In the genomic region with DNA sequence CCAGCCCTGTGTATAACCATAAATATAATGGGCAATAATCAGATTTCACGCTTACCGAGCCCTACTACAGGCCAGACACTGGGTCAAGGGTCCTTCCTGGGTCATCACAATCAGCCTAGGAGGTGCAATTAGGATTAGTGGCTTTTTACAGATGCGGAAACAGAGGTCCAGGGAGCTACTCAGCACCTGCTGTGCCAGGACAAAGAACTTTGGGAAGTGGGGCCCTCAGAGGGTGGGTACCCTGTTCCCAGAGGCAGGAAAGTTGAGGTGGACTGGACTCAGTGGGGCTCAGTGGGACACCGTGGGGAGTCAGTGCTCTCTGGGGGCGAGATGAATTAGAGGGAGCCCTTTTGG, we compare ENCODE assay signal across 17 cellular contexts.
DNase-seq lines count a peak whose midpoint lies in the region; ATAC-seq and TF ChIP-seq lines count a peak whose summit lies in the region.
"Had no signal": no experiment of that assay in that cellular context is flagged by ENCODE, and none has a peak within 500 bp of the region (broad histone marks: within the 10 kb centered on the region; RNA-seq: fewer than 3 reads in every experiment).

No MANE protein-coding gene starts in this region.

- H3K27ac ChIP-seq in GM23338 (ENCODE audit: low read depth) (no peak overlapping the region), adrenal gland (peak overlapping the region; percentile 3 to 80 (median 50)), lower lobe of right lung (peak overlapping the region; percentile 50), prostate gland (peak overlapping the region in 1 of 2 donors; percentile 73)
- H3K27ac ChIP-seq: SK-N-MC had no signal

- H3K27me3 Mint-ChIP-seq in GM23338 (ENCODE audit: insufficient read depth, low read depth, poor library complexity): peaks cover 13% of the 10 kb centered on the region
- H3K27me3 Mint-ChIP-seq in Caco-2 (ENCODE audit: insufficient read depth, unreplicated experiment): no peaks in the 10 kb centered on the region
- peaks cover 17% of the 10 kb centered on the region for H3K27me3 Mint-ChIP-seq in activated CD4-positive, alpha-beta T cell treated with anti-CD3 and anti-CD28 coated beads, Interleukin-2, amount 10 ng/mL, durations not matched to agents 24 days and 14 days

- H3K27ac Mint-ChIP-seq in GM23338: no peak overlapping the region
- peak overlapping the region; percentile 77 for H3K27ac Mint-ChIP-seq in stimulated activated effector memory CD8-positive, alpha-beta T cell treated with anti-CD3 and anti-CD28 coated beads, Interleukin-12 subunit alpha, Interleukin-12 subunit beta, amount 100 ng/mL, for 72 hours
- no peak overlapping the region for H3K27ac Mint-ChIP-seq in Caco-2 (ENCODE audit: unreplicated experiment)
- H3K27ac Mint-ChIP-seq in activated CD4-positive, alpha-beta T cell treated with anti-CD3 and anti-CD28 coated beads, Interleukin-2, amount 10 ng/mL, durations not matched to agents 24 days and 14 days: no peak overlapping the region
- H3K27ac Mint-ChIP-seq: activated naive CD8-positive, alpha-beta T cell treated with anti-CD3 and anti-CD28 coated beads, Interleukin-2, amount 10 ng/mL, durations not matched to agents 7 days and 5 days; CD8-positive, alpha-beta memory T cell; naive B cell; T-helper 2 cell treated with Interferon-gamma antibody and Interleukin-4, amounts not matched to agents 5 μg/mL and 100 μg/mL, for 36 hours had no signal

- WGBS in adrenal gland, 4 donors: 71 to 88% (median 79%) methylated on average over 5 of the region's 5 CpGs
- 56% methylated on average over 5 of the region's 5 CpGs for WGBS in prostate gland

- DNase-seq in GM23338 (ENCODE audit: low spot score) (no peak), adrenal gland (no peak), lower lobe of right lung (no peak), Caco-2 (no peak), prostate gland (ENCODE audit: low spot score) (no peak), activated gamma-delta T cell treated with Interleukin-2 at 50 U/mL for 16 hours (no peak)
- no peak for DNase-seq in stimulated activated effector memory CD8-positive, alpha-beta T cell treated with anti-CD3 and anti-CD28 coated beads, Interleukin-12 subunit alpha, Interleukin-12 subunit beta, amount 100 ng/mL, for 72 hours (ENCODE audit: low spot score in 2 of 2)
- DNase-seq in activated CD4-positive, alpha-beta T cell treated with anti-CD3 and anti-CD28 coated beads, Interleukin-2, amount 10 ng/mL, durations not matched to agents 24 days and 14 days: no peak
- DNase-seq: activated naive CD8-positive, alpha-beta T cell treated with anti-CD3 and anti-CD28 coated beads, Interleukin-2, amount 10 ng/mL, durations not matched to agents 7 days and 5 days; CD8-positive, alpha-beta memory T cell; HCEC 1CT; naive B cell; NCI-H1417 treated with DMSO at 0.1 percent for 48 hours; NCI-H774; stimulated activated CD4-positive, alpha-beta T cell treated with anti-CD3 and anti-CD28 coated beads, Interleukin-12 subunit alpha, Interleukin-12 subunit beta, amount 100 ng/mL, for 4 hours had no signal

- H3F3A ChIP-seq in GM23338 (replicated peaks; ENCODE audit: low read depth): no peaks in the 10 kb centered on the region

- H3K36me3 ChIP-seq in GM23338 (ENCODE audit: insufficient read depth) (no peaks in the 10 kb centered on the region), adrenal gland (replicated peaks in 1 of 2) (no peaks in the 10 kb centered on the region), lower lobe of right lung (no peaks in the 10 kb centered on the region), Caco-2 (ENCODE audit: control insufficient read depth, insufficient read depth, low read length) (no peaks in the 10 kb centered on the region), prostate gland (no peaks in the 10 kb centered on the region)

- H3K27me3 ChIP-seq in GM23338 (ENCODE audit: insufficient read depth) (no peaks in the 10 kb centered on the region), adrenal gland (no peaks in the 10 kb centered on the region), lower lobe of right lung (ENCODE audit: low read depth) (no peaks in the 10 kb centered on the region), Caco-2 (replicated peaks; ENCODE audit: control insufficient read depth, insufficient read depth, low read length) (no peaks in the 10 kb centered on the region), prostate gland (replicated peaks; ENCODE audit: insufficient read depth) (no peaks in the 10 kb centered on the region)

- TF ChIP-seq POLR2A in adrenal gland (IDR thresholded peaks at IDR 0.05) (no peak), prostate gland (IDR thresholded peaks at IDR 0.05) (no peak)

- peak overlapping the region; percentile 97 for H2AFZ ChIP-seq in GM23338

- H3K4me1 ChIP-seq in GM23338 (ENCODE audit: insufficient read depth) (peaks cover 5% of the 10 kb centered on the region; the same call in 1 of the 2 replicates), adrenal gland (replicated peaks in 1 of 2) (peaks cover 20 to 33% of the 10 kb centered on the region in 2 donors), lower lobe of right lung (peaks cover 53% of the 10 kb centered on the region), Caco-2 (peaks cover 21% of the 10 kb centered on the region), prostate gland (replicated peaks) (peaks cover 9% of the 10 kb centered on the region)

- H3K9me3 Mint-ChIP-seq in GM23338 (no peaks in the 10 kb centered on the region), Caco-2 (ENCODE audit: unreplicated experiment) (no peaks in the 10 kb centered on the region)
- no peaks in the 10 kb centered on the region for H3K9me3 Mint-ChIP-seq in stimulated activated effector memory CD8-positive, alpha-beta T cell treated with anti-CD3 and anti-CD28 coated beads, Interleukin-12 subunit alpha, Interleukin-12 subunit beta, amount 100 ng/mL, for 72 hours
- no peaks in the 10 kb centered on the region for H3K9me3 Mint-ChIP-seq in activated CD4-positive, alpha-beta T cell treated with anti-CD3 and anti-CD28 coated beads, Interleukin-2, amount 10 ng/mL, durations not matched to agents 24 days and 14 days
- H3K9me3 Mint-ChIP-seq: activated naive CD8-positive, alpha-beta T cell treated with anti-CD3 and anti-CD28 coated beads, Interleukin-2, amount 10 ng/mL, durations not matched to agents 7 days and 5 days; CD8-positive, alpha-beta memory T cell; naive B cell; T-helper 2 cell treated with Interferon-gamma antibody and Interleukin-4, amounts not matched to agents 5 μg/mL and 100 μg/mL, for 36 hours had no signal

- CTCF ChIA-PET in Caco-2 (lab: Charles Lee): no interaction called here

- no peaks in the 10 kb centered on the region for H3K79me2 ChIP-seq in GM23338 (replicated peaks; ENCODE audit: insufficient read depth)

- H3K9me2 ChIP-seq in GM23338 (ENCODE audit: insufficient read depth): no peaks in the 10 kb centered on the region

- no peaks in the 10 kb centered on the region for H3K9me3 ChIP-seq in adrenal gland (replicated peaks in 1 of 3)
- H3K9me3 ChIP-seq in lower lobe of right lung: no peaks in the 10 kb centered on the region
- no peaks in the 10 kb centered on the region for H3K9me3 ChIP-seq in Caco-2
- no peaks in the 10 kb centered on the region for H3K9me3 ChIP-seq in prostate gland

- POLR2A ChIA-PET in Caco-2 (lab: Charles Lee): no interaction called here

- H3K4me3 ChIP-seq in GM23338: no peak overlapping the region
- no peak overlapping the region for H3K4me3 ChIP-seq in adrenal gland
- peak overlapping the region; percentile 40 for H3K4me3 ChIP-seq in lower lobe of right lung
- H3K4me3 ChIP-seq in Caco-2 (ENCODE audit: low read depth, low read length): no peak overlapping the region
- H3K4me3 ChIP-seq in prostate gland: no peak overlapping the region

- H4K20me1 ChIP-seq in GM23338 (replicated peaks; ENCODE audit: insufficient read depth): no peaks in the 10 kb centered on the region

- H3K4me3 Mint-ChIP-seq in GM23338 (no peak overlapping the region), Caco-2 (ENCODE audit: unreplicated experiment) (no peak overlapping the region)
- H3K4me3 Mint-ChIP-seq in stimulated activated effector memory CD8-positive, alpha-beta T cell treated with anti-CD3 and anti-CD28 coated beads, Interleukin-12 subunit alpha, Interleukin-12 subunit beta, amount 100 ng/mL, for 72 hours: no peak overlapping the region
- H3K4me3 Mint-ChIP-seq in activated CD4-positive, alpha-beta T cell treated with anti-CD3 and anti-CD28 coated beads, Interleukin-2, amount 10 ng/mL, durations not matched to agents 24 days and 14 days: no peak overlapping the region
- H3K4me3 Mint-ChIP-seq: activated naive CD8-positive, alpha-beta T cell treated with anti-CD3 and anti-CD28 coated beads, Interleukin-2, amount 10 ng/mL, durations not matched to agents 7 days and 5 days; CD8-positive, alpha-beta memory T cell; naive B cell; T-helper 2 cell treated with Interferon-gamma antibody and Interleukin-4, amounts not matched to agents 5 μg/mL and 100 μg/mL, for 36 hours had no signal

- peak overlapping the region; percentile 65; the same call in 1 of the 2 replicates for H3K4me2 ChIP-seq in GM23338

- peaks cover 14% of the 10 kb centered on the region for H3K4me1 Mint-ChIP-seq in GM23338
- H3K4me1 Mint-ChIP-seq in stimulated activated effector memory CD8-positive, alpha-beta T cell treated with anti-CD3 and anti-CD28 coated beads, Interleukin-12 subunit alpha, Interleukin-12 subunit beta, amount 100 ng/mL, for 72 hours: peaks cover 18% of the 10 kb centered on the region
- peaks cover 23% of the 10 kb centered on the region for H3K4me1 Mint-ChIP-seq in Caco-2 (ENCODE audit: low read depth, unreplicated experiment)
- H3K4me1 Mint-ChIP-seq in activated CD4-positive, alpha-beta T cell treated with anti-CD3 and anti-CD28 coated beads, Interleukin-2, amount 10 ng/mL, durations not matched to agents 24 days and 14 days: peaks cover 20% of the 10 kb centered on the region
- H3K4me1 Mint-ChIP-seq: CD8-positive, alpha-beta memory T cell had no signal

- intact Hi-C loops in adrenal gland (cut with DNase I) (no loop called here), lower lobe of right lung (cut with DNase I) (no loop called here), Caco-2 (cut with micrococcal nuclease; ENCODE audit: unreplicated experiment) (no loop called here), prostate gland (cut with DNase I) (no loop called here)
- intact Hi-C loops in activated CD4-positive, alpha-beta T cell treated with anti-CD3 and anti-CD28 coated beads, Interleukin-2, amount 10 ng/mL, durations not matched to agents 24 days and 14 days (cut with micrococcal nuclease): no loop called here

- H3K36me3 Mint-ChIP-seq in GM23338 (ENCODE audit: low read depth) (no peaks in the 10 kb centered on the region), Caco-2 (ENCODE audit: insufficient read depth, unreplicated experiment) (peaks cover 6% of the 10 kb centered on the region)
- H3K36me3 Mint-ChIP-seq in stimulated activated effector memory CD8-positive, alpha-beta T cell treated with anti-CD3 and anti-CD28 coated beads, Interleukin-12 subunit alpha, Interleukin-12 subunit beta, amount 100 ng/mL, for 72 hours: no peaks in the 10 kb centered on the region
- no peaks in the 10 kb centered on the region for H3K36me3 Mint-ChIP-seq in activated CD4-positive, alpha-beta T cell treated with anti-CD3 and anti-CD28 coated beads, Interleukin-2, amount 10 ng/mL, durations not matched to agents 24 days and 14 days (ENCODE audit: low read depth)
- H3K36me3 Mint-ChIP-seq: activated naive CD8-positive, alpha-beta T cell treated with anti-CD3 and anti-CD28 coated beads, Interleukin-2, amount 10 ng/mL, durations not matched to agents 7 days and 5 days; CD8-positive, alpha-beta memory T cell; naive B cell had no signal

- ATAC-seq in GM23338: peak; percentile 47
- ATAC-seq in lower lobe of right lung: no peak
- ATAC-seq in stimulated activated effector memory CD8-positive, alpha-beta T cell treated with anti-CD3 and anti-CD28 coated beads, Interleukin-12 subunit alpha, Interleukin-12 subunit beta, amount 100 ng/mL, for 72 hours: no peak

- BruUV-seq in Caco-2 (replicated peaks; lab: Mats Ljungman, UMichigan): no TSS peak

- no peak for TF ChIP-seq CTCF in GM23338 (conservative IDR thresholded peaks at IDR 0.05; ENCODE audit: low read depth in 2 of 2)
- TF ChIP-seq CTCF in adrenal gland (IDR thresholded peaks at IDR 0.05): no peak
- TF ChIP-seq CTCF in lower lobe of right lung (IDR thresholded peaks at IDR 0.05): no peak
- no peak for TF ChIP-seq CTCF in Caco-2 (IDR thresholded peaks at IDR 0.05; ENCODE audit: insufficient read depth in 1 of 2, low read depth in 1 of 2, low read length in 1 of 2, severe bottlenecking in 1 of 2, unreplicated experiment in 1 of 2)
- TF ChIP-seq CTCF in prostate gland (IDR thresholded peaks at IDR 0.05): peak in 2 of 4 experiments; percentile 0
